Comparison of ENCODE assay signal across 8 cellular contexts in the genomic region with DNA sequence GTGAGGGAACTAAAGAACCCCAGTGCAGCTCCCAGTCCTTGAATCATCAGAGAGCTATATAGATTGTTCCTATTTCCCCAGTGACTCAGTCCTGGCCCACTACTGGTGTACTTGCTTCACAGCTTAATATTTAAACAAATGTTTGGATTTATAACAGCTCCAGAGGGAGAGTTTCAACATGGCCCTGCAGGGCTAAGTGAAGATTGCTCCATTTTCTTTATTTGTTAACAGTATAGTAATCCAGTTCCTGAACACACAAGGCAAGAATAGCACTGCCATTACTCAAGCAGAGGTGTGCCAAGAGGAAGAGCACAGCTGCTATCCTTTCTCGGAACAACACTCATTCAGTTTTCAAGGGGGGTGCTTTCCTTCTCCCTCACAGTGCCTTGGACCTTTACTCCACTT.
A peak's percentile ranks its signal among the peaks of the same experiment; 100 is the strongest.
DNase-seq lines count a peak whose midpoint lies in the region; ATAC-seq and TF ChIP-seq lines count a peak whose summit lies in the region.

No MANE protein-coding gene starts in this region.

- peak overlapping the region in 6 of 11 experiments; percentile 37 to 96 (median 95); a peak in 13 of 22 replicates for H3K4me2 ChIP-seq in BLaER1 treated with 17β-estradiol and CSF1 and Interleukin-3, amounts not matched to agents 10 nM and 100 nM

- H3K4me1 ChIP-seq in BLaER1 treated with 17β-estradiol and CSF1 and Interleukin-3, amounts not matched to agents 10 nM and 100 nM, result peaks cover 13 to 97% (median 80%) of the 10 kb centered on the region in 10 experiments
- peaks cover 25% of the 10 kb centered on the region for H3K4me1 ChIP-seq in endocrine pancreas (ENCODE audit: control insufficient read depth, insufficient read depth, low read length)

- peak overlapping the region in 3 of 11 experiments; percentile 14 to 34 (median 20); a peak in 3 of 22 replicates for H3K9ac ChIP-seq in BLaER1 treated with 17β-estradiol and CSF1 and Interleukin-3, amounts not matched to agents 10 nM and 100 nM
- H3K9ac ChIP-seq in endocrine pancreas (ENCODE audit: control insufficient read depth, insufficient read depth, low read length), result peak overlapping the region; percentile 62

- H3K27me3 Mint-ChIP-seq in nephron (ENCODE audit: low read depth), result peaks cover 42% of the 10 kb centered on the region

- peaks cover 0 to 35% (median 0%) of the 10 kb centered on the region in 11 experiments; a peak in 10 of 22 replicates for H3K9me3 ChIP-seq in BLaER1 treated with 17β-estradiol and CSF1 and Interleukin-3, amounts not matched to agents 10 nM and 100 nM (replicated peaks in 1 of 11)
- no peaks in the 10 kb centered on the region for H3K9me3 ChIP-seq in endocrine pancreas (ENCODE audit: control insufficient read depth, low read length)

- H3K27me3 ChIP-seq in BLaER1 treated with 17β-estradiol and CSF1 and Interleukin-3, amounts not matched to agents 10 nM and 100 nM, result no peaks in the 10 kb centered on the region
- no peaks in the 10 kb centered on the region for H3K27me3 ChIP-seq in endocrine pancreas (ENCODE audit: control insufficient read depth, insufficient read depth, low read length)

- H3K36me3 ChIP-seq in BLaER1 treated with 17β-estradiol and CSF1 and Interleukin-3, amounts not matched to agents 10 nM and 100 nM, result peaks cover 0 to 64% (median 0%) of the 10 kb centered on the region in 11 experiments; a peak in 8 of 22 replicates
- no peaks in the 10 kb centered on the region for H3K36me3 ChIP-seq in endocrine pancreas (ENCODE audit: control insufficient read depth, insufficient read depth, low read length)

- H3K27ac Mint-ChIP-seq in nephron, result peak overlapping the region; percentile 43 to 100 (median 58)

- no peak for ATAC-seq in GM21576 (IDR thresholded peaks at IDR 0.05; ENCODE audit: unreplicated experiment)
- no peak for ATAC-seq in GM18517 (IDR thresholded peaks at IDR 0.05; ENCODE audit: unreplicated experiment)
- no peak for ATAC-seq in GM19467 (IDR thresholded peaks at IDR 0.05; ENCODE audit: unreplicated experiment)

- DNase-seq in NCI-H226 (peak; percentile 83), superior temporal gyrus (ENCODE audit: extremely low spot score) (no peak)

- no peak overlapping the region; a peak in 1 of 20 replicates for H3K4me3 ChIP-seq in BLaER1 treated with 17β-estradiol and CSF1 and Interleukin-3, amounts not matched to agents 10 nM and 100 nM
- peak overlapping the region; percentile 7 for H3K4me3 ChIP-seq in endocrine pancreas (ENCODE audit: control insufficient read depth, insufficient read depth, low read length)

- no peak for TF ChIP-seq CTCF in nephron (IDR thresholded peaks at IDR 0.05; ENCODE audit: unreplicated experiment in 3 of 3)

- no peaks in the 10 kb centered on the region for H3K36me3 Mint-ChIP-seq in nephron (ENCODE audit: low read depth)

- H3K4me3 Mint-ChIP-seq in nephron, result no peak overlapping the region

- H3K27ac ChIP-seq in BLaER1 treated with 17β-estradiol and CSF1 and Interleukin-3, amounts not matched to agents 10 nM and 100 nM, result peak overlapping the region in 9 of 11 experiments; percentile 2 to 98 (median 44); a peak in 12 of 22 replicates

- peaks cover 45% of the 10 kb centered on the region for H3K4me1 Mint-ChIP-seq in nephron

- peaks cover 0 to 35% (median 0%) of the 10 kb centered on the region in 11 experiments; a peak in 3 of 22 replicates for H4K20me1 ChIP-seq in BLaER1 treated with 17β-estradiol and CSF1 and Interleukin-3, amounts not matched to agents 10 nM and 100 nM

- no peaks in the 10 kb centered on the region for H3K9me3 Mint-ChIP-seq in nephron
